In genomic region chr2:126771094-126771493, GRCh38 we compare ENCODE assay signal across 24 cellular contexts.
"Had no signal": no experiment of that assay in that cellular context is flagged by ENCODE, and none has a peak within 500 bp of the region (broad histone marks: within the 10 kb centered on the region; RNA-seq: fewer than 3 reads in every experiment).

No MANE protein-coding gene starts in this region.

- DNase-seq: activated B cell treated with CpG ODN at 0.5 μM for 24 hours; activated CD4-positive, alpha-beta T cell treated with anti-CD3 and anti-CD28 coated beads for 4 hours; activated CD4-positive, alpha-beta T cell treated with anti-CD3 and anti-CD28 coated beads, Interleukin-2, amount 50 U/mL, for 4 hours; activated CD8-positive, alpha-beta memory T cell treated with anti-CD3 and anti-CD28 coated beads for 24 hours; activated gamma-delta T cell; activated T-cell treated with anti-CD3 and anti-CD28 coated beads, Interleukin-2, amount 50 U/mL, for 1 hour; anterior cingulate cortex; left lung; naive B cell; occipital lobe; stimulated activated CD4-positive, alpha-beta T cell treated with anti-CD3 and anti-CD28 coated beads, Interleukin-2, amount 100 ng/mL, for 48 hours; stimulated activated naive CD8-positive, alpha-beta T cell treated with anti-CD3 and anti-CD28 coated beads, Interleukin-15, Interleukin-2, amounts not matched to agents 100 U/mL and 50 U/mL, for 24 hours; T-cell; trophoblast cell had no signal

- H3K4me1 ChIP-seq: right atrium auricular region, vagina had no signal

- H3K4me3 Mint-ChIP-seq: activated B cell treated with CpG ODN at 0.5 μM for 24 hours; activated naive CD4-positive, alpha-beta T cell treated with anti-CD3 and anti-CD28 coated beads, Interleukin-2, amount 10 ng/mL, durations not matched to agents 7 days and 5 days; central memory CD8-positive, alpha-beta T cell; dendritic cell treated with granulocyte-macrophage colony-stimulating factor and Interleukin-4, amounts not matched to agents 40 ng/mL and 50 ng/mL, for 4 days; naive B cell; T-cell; T-helper 2 cell treated with Interferon-gamma antibody and Interleukin-4, amounts not matched to agents 5 μg/mL and 100 μg/mL, for 36 hours had no signal

- H3K9me3 Mint-ChIP-seq: activated B cell treated with CpG ODN at 0.5 μM for 24 hours; activated naive CD4-positive, alpha-beta T cell treated with anti-CD3 and anti-CD28 coated beads, Interleukin-2, amount 10 ng/mL, durations not matched to agents 7 days and 5 days; central memory CD8-positive, alpha-beta T cell; dendritic cell treated with granulocyte-macrophage colony-stimulating factor and Interleukin-4, amounts not matched to agents 40 ng/mL and 50 ng/mL, for 4 days; T-cell; T-helper 2 cell treated with Interferon-gamma antibody and Interleukin-4, amounts not matched to agents 5 μg/mL and 100 μg/mL, for 36 hours had no signal

- ATAC-seq: left lung; stimulated activated naive CD8-positive, alpha-beta T cell treated with anti-CD3 and anti-CD28 coated beads, Interleukin-15, Interleukin-2, amounts not matched to agents 100 U/mL and 50 U/mL, for 24 hours; T-cell had no signal

- H3K36me3 ChIP-seq: left lung, right atrium auricular region, thoracic aorta, vagina had no signal

- H3K27ac Mint-ChIP-seq: activated B cell treated with CpG ODN at 0.5 μM for 24 hours; dendritic cell treated with granulocyte-macrophage colony-stimulating factor and Interleukin-4, amounts not matched to agents 40 ng/mL and 50 ng/mL, for 4 days; T-helper 2 cell treated with Interferon-gamma antibody and Interleukin-4, amounts not matched to agents 5 μg/mL and 100 μg/mL, for 36 hours had no signal

- H3K4me3 ChIP-seq: left lung, right atrium auricular region, thoracic aorta, vagina had no signal

- H3K9me3 ChIP-seq: left lung, right atrium auricular region, thoracic aorta, vagina had no signal

- H3K36me3 Mint-ChIP-seq: activated naive CD4-positive, alpha-beta T cell treated with anti-CD3 and anti-CD28 coated beads, Interleukin-2, amount 10 ng/mL, durations not matched to agents 7 days and 5 days; naive B cell; T-cell had no signal

- H3K27me3 ChIP-seq: left lung, right atrium auricular region, vagina had no signal

- FAIRE-seq: bronchial epithelial cell, frontal cortex had no signal

- H3K27ac ChIP-seq: left lung, parathyroid adenoma, right atrium auricular region, thoracic aorta, vagina had no signal
